In genomic region chr1:168580290-168580689, GRCh38 we compare ENCODE assay signal across 9 cellular contexts. TPM values are rescaled to one million over a fixed set of nuclear protein-coding genes. Genes with fewer than 3 reads are reported as not detected.
"Had no signal": no experiment of that assay in that cellular context is flagged by ENCODE, and none has a peak within 500 bp of the region (broad histone marks: within the 10 kb centered on the region; RNA-seq: fewer than 3 reads in every experiment).

No MANE protein-coding gene starts in this region.

RNA-seq across cellular contexts. Expression of gene XCL1, which starts 3.9 kb away (rescaled TPM):
- total RNA-seq: dermis blood vessel endothelial cell, mammary epithelial cell, occipital lobe, renal cortical epithelial cell, skeletal muscle tissue, testis, urinary bladder had no signal

RNA-seq across cellular contexts. Expression of gene XCL2, which starts 36.5 kb away (rescaled TPM):
- total RNA-seq: dermis blood vessel endothelial cell, mammary epithelial cell, mucosa of gallbladder, occipital lobe, psoas muscle, renal cortical epithelial cell, skeletal muscle tissue, testis, urinary bladder had no signal
